In genomic region chr18:36153203-36153602, GRCh38 we compare ENCODE assay signal across 18 cellular contexts. TPM values are rescaled to one million over a fixed set of nuclear protein-coding genes. Genes with fewer than 3 reads are reported as not detected.
A peak's percentile ranks its signal among the peaks of the same experiment; 100 is the strongest.
DNase-seq lines count a peak whose midpoint lies in the region; ATAC-seq and TF ChIP-seq lines count a peak whose summit lies in the region.
"Had no signal": no experiment of that assay in that cellular context is flagged by ENCODE, and none has a peak within 500 bp of the region (broad histone marks: within the 10 kb centered on the region; RNA-seq: fewer than 3 reads in every experiment).

No MANE protein-coding gene starts in this region.

- POLR2A ChIA-PET in activated CD4-positive, alpha-beta memory T cell treated with anti-CD3 and anti-CD28 coated beads, Interleukin-2, amount 10 ng/mL, durations not matched to agents 7 days and 5 days (lab: Charles Lee), result no interaction called here
- POLR2A ChIA-PET in activated CD4-positive, alpha-beta memory T cell treated with anti-CD3 and anti-CD28 coated beads for 36 hours (lab: Charles Lee), result no interaction called here

- no peak for TF ChIP-seq POLR2A in transverse colon (IDR thresholded peaks at IDR 0.05)

- H3K9me3 ChIP-seq in upper lobe of right lung, result no peaks in the 10 kb centered on the region
- H3K9me3 ChIP-seq in transverse colon, result no peaks in the 10 kb centered on the region
- H3K9me3 ChIP-seq: breast epithelium had no signal

- peaks cover 20% of the 10 kb centered on the region for H3K4me1 Mint-ChIP-seq in activated CD4-positive, alpha-beta memory T cell treated with anti-CD3 and anti-CD28 coated beads, Interleukin-2, amount 10 ng/mL, durations not matched to agents 7 days and 5 days
- peaks cover 10% of the 10 kb centered on the region for H3K4me1 Mint-ChIP-seq in activated CD4-positive, alpha-beta memory T cell treated with anti-CD3 and anti-CD28 coated beads for 36 hours (ENCODE audit: low read depth)
- H3K4me1 Mint-ChIP-seq in effector memory CD8-positive, alpha-beta T cell (ENCODE audit: low read depth in 2 of 2), result peaks cover 13 to 18% of the 10 kb centered on the region in 2 donors

- WGBS in transverse colon (ENCODE audit: low coverage in 1 of 2), 2 donors, result 73 to 74% methylated on average over 4 of the region's 4 CpGs

- ATAC-seq in left lobe of liver (peak; percentile 54), upper lobe of right lung (no peak)
- no peak for ATAC-seq in effector memory CD8-positive, alpha-beta T cell (replicated peaks)
- ATAC-seq: esophagus mucosa; stimulated activated naive CD8-positive, alpha-beta T cell treated with anti-CD3 and anti-CD28 coated beads, Interleukin-15, amount 100 ng/mL, for 72 hours had no signal

- peak overlapping the region; percentile 9 for H3K27ac Mint-ChIP-seq in activated CD4-positive, alpha-beta memory T cell treated with anti-CD3 and anti-CD28 coated beads, Interleukin-2, amount 10 ng/mL, durations not matched to agents 7 days and 5 days
- no peak overlapping the region for H3K27ac Mint-ChIP-seq in activated CD4-positive, alpha-beta memory T cell treated with anti-CD3 and anti-CD28 coated beads for 36 hours
- H3K27ac Mint-ChIP-seq in effector memory CD8-positive, alpha-beta T cell, result peak overlapping the region in 1 of 2 donors; percentile 67

- H3K27me3 Mint-ChIP-seq in activated CD4-positive, alpha-beta memory T cell treated with anti-CD3 and anti-CD28 coated beads, Interleukin-2, amount 10 ng/mL, durations not matched to agents 7 days and 5 days, result no peaks in the 10 kb centered on the region
- H3K27me3 Mint-ChIP-seq in activated CD4-positive, alpha-beta memory T cell treated with anti-CD3 and anti-CD28 coated beads for 36 hours, result no peaks in the 10 kb centered on the region
- no peaks in the 10 kb centered on the region for H3K27me3 Mint-ChIP-seq in effector memory CD8-positive, alpha-beta T cell
- H3K27me3 Mint-ChIP-seq: stimulated activated naive CD8-positive, alpha-beta T cell treated with anti-CD3 and anti-CD28 coated beads, Interleukin-15, amount 100 ng/mL, for 72 hours had no signal

- TF ChIP-seq EP300 in transverse colon (IDR thresholded peaks at IDR 0.05; ENCODE audit: low read depth), result no peak

- H3K4me3 ChIP-seq in astrocyte of the cerebellum (ENCODE audit: low read depth, low read length) (no peak overlapping the region), upper lobe of right lung (no peak overlapping the region), transverse colon (no peak overlapping the region)
- H3K4me3 ChIP-seq: breast epithelium had no signal

- H3K27ac ChIP-seq in upper lobe of right lung (peak overlapping the region; percentile 45), transverse colon (peak overlapping the region in 1 of 4 donors; percentile 31)
- H3K27ac ChIP-seq: 22Rv1, breast epithelium, VCaP had no signal

- H3K9me3 Mint-ChIP-seq in activated CD4-positive, alpha-beta memory T cell treated with anti-CD3 and anti-CD28 coated beads, Interleukin-2, amount 10 ng/mL, durations not matched to agents 7 days and 5 days, result no peaks in the 10 kb centered on the region
- H3K9me3 Mint-ChIP-seq in activated CD4-positive, alpha-beta memory T cell treated with anti-CD3 and anti-CD28 coated beads for 36 hours, result no peaks in the 10 kb centered on the region
- no peaks in the 10 kb centered on the region for H3K9me3 Mint-ChIP-seq in effector memory CD8-positive, alpha-beta T cell
- H3K9me3 Mint-ChIP-seq: stimulated activated naive CD8-positive, alpha-beta T cell treated with anti-CD3 and anti-CD28 coated beads, Interleukin-15, amount 100 ng/mL, for 72 hours had no signal

- CTCF ChIA-PET in activated CD4-positive, alpha-beta memory T cell treated with anti-CD3 and anti-CD28 coated beads, Interleukin-2, amount 10 ng/mL, durations not matched to agents 7 days and 5 days (lab: Charles Lee), result no interaction called here
- CTCF ChIA-PET in activated CD4-positive, alpha-beta memory T cell treated with anti-CD3 and anti-CD28 coated beads for 36 hours (lab: Charles Lee), result no interaction called here

- peaks cover 65% of the 10 kb centered on the region for H3K36me3 Mint-ChIP-seq in activated CD4-positive, alpha-beta memory T cell treated with anti-CD3 and anti-CD28 coated beads, Interleukin-2, amount 10 ng/mL, durations not matched to agents 7 days and 5 days (ENCODE audit: low read depth)
- H3K36me3 Mint-ChIP-seq in activated CD4-positive, alpha-beta memory T cell treated with anti-CD3 and anti-CD28 coated beads for 36 hours, result peaks cover 50% of the 10 kb centered on the region
- peaks cover 72% of the 10 kb centered on the region for H3K36me3 Mint-ChIP-seq in effector memory CD8-positive, alpha-beta T cell (ENCODE audit: insufficient read depth)

- H3K36me3 ChIP-seq in upper lobe of right lung (peaks cover 93% of the 10 kb centered on the region), transverse colon (peaks cover 0 to 44% (median 12%) of the 10 kb centered on the region in 4 donors)

- DNase-seq in activated CD4-positive, alpha-beta memory T cell treated with anti-CD3 and anti-CD28 coated beads, Interleukin-2, amount 10 ng/mL, durations not matched to agents 7 days and 5 days, result no peak
- DNase-seq in activated CD4-positive, alpha-beta memory T cell treated with anti-CD3 and anti-CD28 coated beads for 36 hours, result no peak
- DNase-seq in astrocyte of the cerebellum (ENCODE audit: low read depth) (peak; percentile 67), left lobe of liver (ENCODE audit: low spot score) (no peak), upper lobe of right lung (no peak), transverse colon (no peak), NCI-H1436 (lab: John Stamatoyannopoulos, UW) (no peak)
- no peak for DNase-seq in effector memory CD8-positive, alpha-beta T cell
- DNase-seq: activated T-cell treated with anti-CD3 and anti-CD28 coated beads for 4 hours; kidney; NCI-H1048; NCI-H524 treated with DMSO at 0.1 percent for 48 hours; stimulated activated CD4-positive, alpha-beta T cell treated with anti-CD3 and anti-CD28 coated beads, Interleukin-4, amount 100 ng/mL, for 24 hours; stimulated activated naive CD8-positive, alpha-beta T cell treated with anti-CD3 and anti-CD28 coated beads, Interleukin-15, amount 100 ng/mL, for 72 hours had no signal

- H3K4me1 ChIP-seq in upper lobe of right lung, result no peaks in the 10 kb centered on the region
- H3K4me1 ChIP-seq in transverse colon, result no peaks in the 10 kb centered on the region
- H3K4me1 ChIP-seq: breast epithelium had no signal

- in situ Hi-C loops in astrocyte of the cerebellum (cut with HindIII; ENCODE audit: low sequenced_read_pairs) (no loop called here), transverse colon (cut with MboI; ENCODE audit: low pct_ligation_motif_present in 1 of 4, low pct_unique_long_range_greater_than_20kb in 1 of 4, low sequenced_read_pairs in 3 of 4) (no loop called here)

- intact Hi-C loops in activated CD4-positive, alpha-beta memory T cell treated with anti-CD3 and anti-CD28 coated beads for 36 hours (cut with micrococcal nuclease), result no loop called here
- intact Hi-C loops in upper lobe of right lung (cut with DNase I) (no loop called here), transverse colon (cut with DNase I; ENCODE audit: low total_unique reads) (no loop called here)

- TF ChIP-seq CTCF in astrocyte of the cerebellum (IDR thresholded peaks at IDR 0.05; ENCODE audit: low read depth, low read length, missing control alignments) (no peak), upper lobe of right lung (IDR thresholded peaks at IDR 0.05) (no peak), transverse colon (IDR thresholded peaks at IDR 0.05) (no peak)

- H3K27me3 ChIP-seq in upper lobe of right lung, result no peaks in the 10 kb centered on the region
- H3K27me3 ChIP-seq in transverse colon, result no peaks in the 10 kb centered on the region
- H3K27me3 ChIP-seq: breast epithelium had no signal

- no peak overlapping the region for H3K4me3 Mint-ChIP-seq in activated CD4-positive, alpha-beta memory T cell treated with anti-CD3 and anti-CD28 coated beads, Interleukin-2, amount 10 ng/mL, durations not matched to agents 7 days and 5 days
- no peak overlapping the region for H3K4me3 Mint-ChIP-seq in activated CD4-positive, alpha-beta memory T cell treated with anti-CD3 and anti-CD28 coated beads for 36 hours
- H3K4me3 Mint-ChIP-seq in effector memory CD8-positive, alpha-beta T cell, result no peak overlapping the region
- H3K4me3 Mint-ChIP-seq: stimulated activated naive CD8-positive, alpha-beta T cell treated with anti-CD3 and anti-CD28 coated beads, Interleukin-15, amount 100 ng/mL, for 72 hours had no signal

RNA-seq across cellular contexts. Expression of gene ELP2, which starts 23.5 kb away (rescaled TPM):
- 10 to 100 TPM; 54.5 to 60.1 TPM for total RNA-seq in activated CD4-positive, alpha-beta memory T cell treated with anti-CD3 and anti-CD28 coated beads, Interleukin-2, amount 10 ng/mL, durations not matched to agents 7 days and 5 days
- 10 to 100 TPM; 83.7 to 84.4 TPM for total RNA-seq in activated CD4-positive, alpha-beta memory T cell treated with anti-CD3 and anti-CD28 coated beads for 36 hours
- total RNA-seq in left lobe of liver (52.1 TPM), upper lobe of right lung (69.0 TPM), transverse colon (10 to 100 TPM; 23.2 to 59.5 (median 49.6) TPM)

RNA-seq across cellular contexts. Expression of gene SLC39A6, which starts 24.1 kb away (rescaled TPM):
- 10 to 100 TPM; 22.9 to 24.8 TPM for total RNA-seq in activated CD4-positive, alpha-beta memory T cell treated with anti-CD3 and anti-CD28 coated beads, Interleukin-2, amount 10 ng/mL, durations not matched to agents 7 days and 5 days
- 10 to 100 TPM; 23.7 to 24.3 TPM for total RNA-seq in activated CD4-positive, alpha-beta memory T cell treated with anti-CD3 and anti-CD28 coated beads for 36 hours
- total RNA-seq in left lobe of liver (6.6 TPM), upper lobe of right lung (24.3 TPM), transverse colon (10 to 100 TPM in 3 of 4 donors, 1 to 10 TPM in 1; 4.5 to 24.3 (median 19.6) TPM)

RNA-seq across cellular contexts. Expression of gene MOCOS, which starts 34.1 kb away (rescaled TPM):
- total RNA-seq in activated CD4-positive, alpha-beta memory T cell treated with anti-CD3 and anti-CD28 coated beads, Interleukin-2, amount 10 ng/mL, durations not matched to agents 7 days and 5 days, result under 1 TPM; 0.15 to 0.25 TPM
- total RNA-seq in activated CD4-positive, alpha-beta memory T cell treated with anti-CD3 and anti-CD28 coated beads for 36 hours, result under 1 TPM; 0.17 to 0.36 TPM
- total RNA-seq in left lobe of liver (27.4 TPM), upper lobe of right lung (5.0 TPM), transverse colon (1 to 10 TPM; 2.6 to 5.7 (median 4.4) TPM)
